In genomic region chr4:134202557-134202956, GRCh38 we compare ENCODE assay signal across 16 cellular contexts. TPM values are rescaled to one million over a fixed set of nuclear protein-coding genes. Genes with fewer than 3 reads are reported as not detected.
DNase-seq lines count a peak whose midpoint lies in the region; ATAC-seq and TF ChIP-seq lines count a peak whose summit lies in the region.
"Had no signal": no experiment of that assay in that cellular context is flagged by ENCODE, and none has a peak within 500 bp of the region (broad histone marks: within the 10 kb centered on the region; RNA-seq: fewer than 3 reads in every experiment).

No MANE protein-coding gene starts in this region.

- DNase-seq in ELR (ENCODE audit: low read depth) (peak; percentile 45), NCI-H2107 treated with DMSO at 0.1 percent for 48 hours (lab: John Stamatoyannopoulos, UW; ENCODE audit: unreplicated experiment) (peak; percentile 66), astrocyte of the spinal cord (ENCODE audit: low read depth, low spot score) (peak; percentile 18), upper lobe of left lung (no peak), iPS-NIHi11 (ENCODE audit: low spot score) (no peak), KBM-7 (no peak)
- DNase-seq: activated naive CD8-positive, alpha-beta T cell treated with anti-CD3 and anti-CD28 coated beads, Interleukin-2, amount 10 ng/mL, durations not matched to agents 7 days and 5 days; activated T-cell treated with anti-CD3 and anti-CD28 coated beads, Interleukin-2, amount 50 U/mL, for 24 hours; CD4-positive, CD25-positive, alpha-beta regulatory T cell; GF-D8; naive B cell; retina; stimulated activated CD4-positive, alpha-beta T cell treated with anti-CD3 and anti-CD28 coated beads, Interleukin-2, amount 100 ng/mL, for 24 hours had no signal

- no peaks in the 10 kb centered on the region for H3K9me3 ChIP-seq in parathyroid adenoma (ENCODE audit: control insufficient read depth, low read length)
- H3K9me3 ChIP-seq in upper lobe of left lung, result no peaks in the 10 kb centered on the region

- in situ Hi-C loops in astrocyte of the spinal cord (cut with HindIII; ENCODE audit: low sequenced_read_pairs) (no loop called here), KBM-7 (cut with MboI; ENCODE audit: low pct_unique_long_range_greater_than_20kb, low sequenced_read_pairs) (no loop called here)

- no peak for TF ChIP-seq CTCF in astrocyte of the spinal cord (IDR thresholded peaks at IDR 0.05; ENCODE audit: low read depth, low read length)
- no peak for TF ChIP-seq CTCF in parathyroid adenoma (IDR thresholded peaks at IDR 0.05)
- no peak for TF ChIP-seq CTCF in upper lobe of left lung (IDR thresholded peaks at IDR 0.05)

- TF ChIP-seq EP300 in upper lobe of left lung (IDR thresholded peaks at IDR 0.05), result no peak

- ATAC-seq in upper lobe of left lung (ENCODE audit: low FRiP score in 2 of 2), result no peak

- H3K4me1 ChIP-seq in parathyroid adenoma, result no peaks in the 10 kb centered on the region
- peaks cover 0 to 9% (median 0%) of the 10 kb centered on the region in 4 donors for H3K4me1 ChIP-seq in upper lobe of left lung

- no peaks in the 10 kb centered on the region for H3K79me2 ChIP-seq in parathyroid adenoma

- no peak for TF ChIP-seq POLR2A in upper lobe of left lung (IDR thresholded peaks at IDR 0.05)

- H3K27me3 ChIP-seq in parathyroid adenoma (ENCODE audit: control insufficient read depth, insufficient read depth, low read length), result no peaks in the 10 kb centered on the region
- H3K27me3 ChIP-seq in upper lobe of left lung, result no peaks in the 10 kb centered on the region
- H3K27me3 ChIP-seq: hepatocyte, tibial nerve had no signal

- no peak overlapping the region for H2AFZ ChIP-seq in parathyroid adenoma

- H3K36me3 ChIP-seq in parathyroid adenoma (ENCODE audit: control insufficient read depth, insufficient read depth, low read length) (no peaks in the 10 kb centered on the region), upper lobe of left lung (no peaks in the 10 kb centered on the region)
- H3K36me3 ChIP-seq: tibial nerve had no signal

- H3K4me3 ChIP-seq in astrocyte of the spinal cord (ENCODE audit: low read depth, low read length), result no peak overlapping the region
- peak overlapping the region; percentile 63 for H3K4me3 ChIP-seq in parathyroid adenoma (ENCODE audit: low read depth, low read length)
- no peak overlapping the region for H3K4me3 ChIP-seq in upper lobe of left lung
- H3K4me3 ChIP-seq: hepatocyte had no signal

- H3K27ac ChIP-seq in parathyroid adenoma (no peak overlapping the region), upper lobe of left lung (no peak overlapping the region)
- H3K27ac ChIP-seq: tibial nerve had no signal

- H3K9ac ChIP-seq in parathyroid adenoma, result no peak overlapping the region

- WGBS in upper lobe of left lung, 2 donors, result 36 to 37% methylated on average over 3 of the region's 3 CpGs

- H3K4me2 ChIP-seq in parathyroid adenoma (ENCODE audit: low read length), result peak overlapping the region; percentile 54

RNA-seq across cellular contexts. Expression of gene PABPC4L, which starts 1.0 kb away (rescaled TPM):
- 1 to 10 TPM in 1 of 6 donors, under 1 TPM in 5; 0.31 to 1.0 (median 0.47) TPM for total RNA-seq in upper lobe of left lung
- total RNA-seq: activated naive CD8-positive, alpha-beta T cell treated with anti-CD3 and anti-CD28 coated beads, Interleukin-2, amount 10 ng/mL, durations not matched to agents 7 days and 5 days; CD4-positive, CD25-positive, alpha-beta regulatory T cell had no signal

Comparison
In these comparisons a context has a peak if more than half of its experiments do, and no peak if none do; other contexts are left out.
1. DNase-seq: peak in ELR (single experiment), NCI-H2107 treated with DMSO at 0.1 percent for 48 hours (single experiment) and astrocyte of the spinal cord (single experiment); none in upper lobe of left lung (0 of 2), iPS-NIHi11 (single experiment) and KBM-7 (single experiment).